ENCODE assay signal across 8 cellular contexts in the genomic region with DNA sequence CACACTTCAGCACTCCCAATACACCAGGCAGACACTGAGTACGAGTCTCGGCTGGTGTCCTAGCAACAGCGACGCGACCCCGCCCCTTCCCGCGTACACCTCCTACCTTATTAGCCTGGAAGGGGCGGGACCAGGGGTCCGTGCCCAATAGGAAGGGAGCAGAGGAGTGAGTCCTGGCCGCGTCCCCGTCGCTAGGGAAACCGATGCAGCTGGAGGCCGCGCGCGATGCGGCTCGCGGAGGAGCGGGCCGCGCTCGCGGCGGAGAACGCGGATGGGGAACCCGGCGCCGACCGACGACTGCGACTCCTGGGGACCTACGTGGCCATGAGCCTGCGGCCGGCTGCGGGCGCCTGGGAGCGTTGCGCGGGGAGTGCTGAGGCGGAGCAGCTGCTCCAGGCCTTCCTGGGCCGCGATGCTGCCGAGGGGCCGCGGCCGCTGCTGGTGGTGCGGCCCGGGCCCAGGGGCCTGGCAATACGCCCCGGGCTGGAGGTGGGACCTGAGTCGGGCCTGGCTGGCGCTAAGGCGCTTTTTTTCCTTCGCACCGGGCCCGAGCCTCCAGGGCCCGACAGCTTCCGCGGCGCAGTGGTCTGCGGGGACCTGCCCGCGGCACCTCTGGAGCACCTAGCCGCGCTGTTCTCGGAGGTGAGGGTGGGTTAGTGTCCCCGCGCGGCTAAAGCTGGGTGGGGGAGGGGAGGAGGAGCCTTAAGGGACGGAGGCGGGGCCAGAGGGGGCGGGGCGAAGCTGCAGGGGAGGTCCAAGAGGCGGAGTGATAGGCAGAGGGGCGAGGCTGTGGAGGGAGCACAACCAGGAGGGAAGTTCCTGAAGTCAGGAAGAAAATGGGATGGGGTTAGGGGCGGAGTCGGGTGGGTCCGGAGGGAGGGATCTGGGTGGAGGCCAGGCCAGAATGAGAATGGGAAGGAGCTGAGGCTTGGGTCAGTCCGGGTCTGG. TPM values are rescaled to one million over a fixed set of nuclear protein-coding genes. Genes with fewer than 3 reads are reported as not detected.
DNase-seq lines count a peak whose midpoint lies in the region; ATAC-seq, FAIRE-seq and TF ChIP-seq lines count a peak whose summit lies in the region.

A gene with protein sequence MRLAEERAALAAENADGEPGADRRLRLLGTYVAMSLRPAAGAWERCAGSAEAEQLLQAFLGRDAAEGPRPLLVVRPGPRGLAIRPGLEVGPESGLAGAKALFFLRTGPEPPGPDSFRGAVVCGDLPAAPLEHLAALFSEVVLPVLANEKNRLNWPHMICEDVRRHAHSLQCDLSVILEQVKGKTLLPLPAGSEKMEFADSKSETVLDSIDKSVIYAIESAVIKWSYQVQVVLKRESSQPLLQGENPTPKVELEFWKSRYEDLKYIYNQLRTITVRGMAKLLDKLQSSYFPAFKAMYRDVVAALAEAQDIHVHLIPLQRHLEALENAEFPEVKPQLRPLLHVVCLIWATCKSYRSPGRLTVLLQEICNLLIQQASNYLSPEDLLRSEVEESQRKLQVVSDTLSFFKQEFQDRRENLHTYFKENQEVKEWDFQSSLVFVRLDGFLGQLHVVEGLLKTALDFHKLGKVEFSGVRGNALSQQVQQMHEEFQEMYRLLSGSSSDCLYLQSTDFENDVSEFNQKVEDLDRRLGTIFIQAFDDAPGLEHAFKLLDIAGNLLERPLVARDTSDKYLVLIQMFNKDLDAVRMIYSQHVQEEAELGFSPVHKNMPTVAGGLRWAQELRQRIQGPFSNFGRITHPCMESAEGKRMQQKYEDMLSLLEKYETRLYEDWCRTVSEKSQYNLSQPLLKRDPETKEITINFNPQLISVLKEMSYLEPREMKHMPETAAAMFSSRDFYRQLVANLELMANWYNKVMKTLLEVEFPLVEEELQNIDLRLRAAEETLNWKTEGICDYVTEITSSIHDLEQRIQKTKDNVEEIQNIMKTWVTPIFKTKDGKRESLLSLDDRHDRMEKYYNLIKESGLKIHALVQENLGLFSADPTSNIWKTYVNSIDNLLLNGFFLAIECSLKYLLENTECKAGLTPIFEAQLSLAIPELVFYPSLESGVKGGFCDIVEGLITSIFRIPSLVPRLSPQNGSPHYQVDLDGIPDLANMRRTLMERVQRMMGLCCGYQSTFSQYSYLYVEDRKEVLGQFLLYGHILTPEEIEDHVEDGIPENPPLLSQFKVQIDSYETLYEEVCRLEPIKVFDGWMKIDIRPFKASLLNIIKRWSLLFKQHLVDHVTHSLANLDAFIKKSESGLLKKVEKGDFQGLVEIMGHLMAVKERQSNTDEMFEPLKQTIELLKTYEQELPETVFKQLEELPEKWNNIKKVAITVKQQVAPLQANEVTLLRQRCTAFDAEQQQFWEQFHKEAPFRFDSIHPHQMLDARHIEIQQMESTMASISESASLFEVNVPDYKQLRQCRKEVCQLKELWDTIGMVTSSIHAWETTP (N-terminal part only) (plus strand): TSS at position 197 of the 948 bp plus-strand sequence. CDS start 29 bp downstream, at position 226.

- TF ChIP-seq POLR2A in esophagus squamous epithelium (IDR thresholded peaks at IDR 0.05), result no peak

- peak; percentile 62 for DNase-seq in HT1080 (ENCODE audit: low read depth)
- peak; percentile 93 for DNase-seq in SK-MEL-5 (ENCODE audit: low read depth, low spot score)
- peak; percentile 37 for DNase-seq in esophagus squamous epithelium (lab: John Stamatoyannopoulos, UW)
- DNase-seq in midbrain (lab: John Stamatoyannopoulos, UW), result peak; percentile 87
- no peak for DNase-seq in cerebellar nuclear complex (lab: John Stamatoyannopoulos, UW)
- no peak for DNase-seq in HTR-8/SVneo (ENCODE audit: insufficient read length, low spot score)

- H3K4me3 ChIP-seq in esophagus squamous epithelium, result peak within 1 kb of the TSS; percentile 48 to 78 (median 58)

- H3K36me3 ChIP-seq in esophagus squamous epithelium, result no peaks in the 10 kb centered on the region

- H3K27ac ChIP-seq in esophagus squamous epithelium (peak within 1 kb of the TSS; percentile 47 to 81 (median 50)), temporal lobe (ENCODE audit: low read depth, low read length) (peak within 1 kb of the TSS; percentile 36)

- ATAC-seq in HG03135 (IDR thresholded peaks at IDR 0.05; ENCODE audit: unreplicated experiment), result no peak

- peaks cover 0 to 8% (median 0%) of the 10 kb centered on the region in 4 donors for H3K27me3 ChIP-seq in esophagus squamous epithelium

- intact Hi-C loops in esophagus squamous epithelium (cut with DNase I), result no loop called here

- no peak for TF ChIP-seq CTCF in esophagus squamous epithelium (IDR thresholded peaks at IDR 0.05)

- no peak for FAIRE-seq in HTR-8/SVneo (lab: Jason Lieb, UNC)

- in situ Hi-C loops in SK-MEL-5 (cut with HindIII; ENCODE audit: low pct_unique_long_range_greater_than_20kb, low sequenced_read_pairs), result no loop called here

- H3K4me1 ChIP-seq in esophagus squamous epithelium, result peaks cover 0 to 17% (median 4%) of the 10 kb centered on the region in 3 donors

- H3K9me3 ChIP-seq in esophagus squamous epithelium, result no peaks in the 10 kb centered on the region

- 2 to 3% methylated on average over 7 to 11 of the region's 84 CpGs for WGBS in esophagus squamous epithelium, 2 donors

RNA-seq across cellular contexts. Expression of the gene that starts here (rescaled TPM):
- 0.07 TPM in 1 of 2 replicates, not detected in the other for total RNA-seq in HT1080 (2014; rRNA removed; shearing (Covaris generic))
- not detected in 2 replicates for polyA plus RNA-seq in HT1080 (2015; cell fraction: cytosol; rRNA removed)
- polyA plus RNA-seq in HT1080 (2015; cell fraction: nucleus; rRNA removed), result not detected in 2 replicates
- 2.9 and 3.6 TPM in 2 replicates for total RNA-seq in SK-MEL-5 (2014; rRNA removed; shearing (Covaris generic))
- polyA plus RNA-seq in SK-MEL-5 (2015; cell fraction: cytosol; rRNA removed), result 0.29 and 2.0 TPM in 2 replicates
- 0.28 and 2.4 TPM in 2 replicates for polyA plus RNA-seq in SK-MEL-5 (2015; cell fraction: nucleus; rRNA removed)
- under 1 TPM; 0.18 to 0.61 (median 0.29) TPM for total RNA-seq in esophagus squamous epithelium
- 1.5 TPM for total RNA-seq in temporal lobe

Comparison
In these comparisons a context has a peak if more than half of its experiments do, and no peak if none do; other contexts are left out.
1. Peak in DNase-seq in HT1080; RNA of the gene not detected or under 1 TPM.
2. Peak in DNase-seq, H3K4me3 ChIP-seq and H3K27ac ChIP-seq in esophagus squamous epithelium; RNA of the gene not detected or under 1 TPM.
3. DNase-seq: peak in SK-MEL-5 (single experiment) and midbrain (single experiment); none in cerebellar nuclear complex (0 of 2) and HTR-8/SVneo (single experiment).